ENCODE assay signal across 2 cellular contexts in the genomic region with DNA sequence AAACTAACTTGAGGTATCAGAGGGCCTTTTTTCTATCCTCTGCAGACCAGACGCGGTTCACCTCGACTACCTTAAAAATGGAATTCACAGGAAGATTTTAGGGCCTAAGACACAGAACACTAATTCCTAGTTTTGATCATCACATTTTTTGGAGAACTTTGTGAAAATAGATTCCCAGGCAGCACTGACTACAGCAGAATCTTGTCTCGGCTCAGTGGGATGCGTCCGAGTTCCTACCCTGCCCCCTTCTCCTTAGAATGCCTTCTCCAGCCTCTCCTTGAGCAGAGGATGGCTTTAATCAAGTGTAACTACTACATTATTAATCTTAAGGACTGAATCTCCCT.
TF ChIP-seq lines count a peak whose summit lies in the region.

No MANE protein-coding gene starts in this region.

TF ChIP-seq in A549, 52 proteins besides CTCF, POLR2A, EP300 and RAD21:
- no peak for TF ChIP-seq NPAS2 (CRISPR knock-in tag; IDR thresholded peaks at IDR 0.05; ENCODE audit: borderline replicate concordance)
- no peak for TF ChIP-seq CHD4 (IDR thresholded peaks at IDR 0.05; ENCODE audit: borderline replicate concordance)
- no peak for TF ChIP-seq CBX2 (IDR thresholded peaks at IDR 0.05; ENCODE audit: borderline replicate concordance, low read depth)
- 0 out of 2 replicates have a peak, but pooled peaks have one; percentile 1 for TF ChIP-seq HOXB5 (CRISPR knock-in tag; IDR thresholded peaks at IDR 0.05)
- TF ChIP-seq FOSL2 (IDR thresholded peaks at IDR 0.05), result no peak
- TF ChIP-seq FOSL2 (CRISPR knock-in tag; IDR thresholded peaks at IDR 0.05), result no peak

TF ChIP-seq in IMR-90, 13 proteins besides CTCF, POLR2A, EP300 and RAD21:
- TF ChIP-seq NFE2L2 (IDR thresholded peaks at IDR 0.05; ENCODE audit: low read depth, low read length) (no peak), CEBPB (IDR thresholded peaks at IDR 0.05; ENCODE audit: low read depth, low read length) (no peak), CHD1 (IDR thresholded peaks at IDR 0.05; ENCODE audit: low read depth, low read length) (no peak), SMC3 (IDR thresholded peaks at IDR 0.05; ENCODE audit: low read depth, low read length) (no peak), MXI1 (IDR thresholded peaks at IDR 0.05; ENCODE audit: borderline replicate concordance, low read depth, low read length) (no peak)
- TF ChIP-seq, protein P1, sequence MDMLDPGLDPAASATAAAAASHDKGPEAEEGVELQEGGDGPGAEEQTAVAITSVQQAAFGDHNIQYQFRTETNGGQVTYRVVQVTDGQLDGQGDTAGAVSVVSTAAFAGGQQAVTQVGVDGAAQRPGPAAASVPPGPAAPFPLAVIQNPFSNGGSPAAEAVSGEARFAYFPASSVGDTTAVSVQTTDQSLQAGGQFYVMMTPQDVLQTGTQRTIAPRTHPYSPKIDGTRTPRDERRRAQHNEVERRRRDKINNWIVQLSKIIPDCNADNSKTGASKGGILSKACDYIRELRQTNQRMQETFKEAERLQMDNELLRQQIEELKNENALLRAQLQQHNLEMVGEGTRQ (IDR thresholded peaks at IDR 0.05; ENCODE audit: low read depth, low read length), result no peak
